ENCODE assay signal across 8 cellular contexts in genomic region chr16:74296465-74297295, GRCh38. TPM values are rescaled to one million over a fixed set of nuclear protein-coding genes. Genes with fewer than 3 reads are reported as not detected.
DNase-seq lines count a peak whose midpoint lies in the region; ATAC-seq and TF ChIP-seq lines count a peak whose summit lies in the region.

PSMD7 (plus strand) TSS chr16:74296814; CDS start chr16:74296915, 101 bp downstream.

- H3K27me3 ChIP-seq in ovary (no peaks in the 10 kb centered on the region), thymus (ENCODE audit: control insufficient read depth, insufficient read depth) (no peaks in the 10 kb centered on the region)

- intact Hi-C loops in Right ventricle myocardium inferior (cut with DNase I) (no loop called here), ovary (cut with DNase I) (no loop called here)

- H3K4me1 ChIP-seq in ovary (ENCODE audit: insufficient read depth) (peaks cover 8% of the 10 kb centered on the region), thymus (ENCODE audit: control insufficient read depth, insufficient read depth, low read length) (peaks cover 16% of the 10 kb centered on the region)

- TF ChIP-seq POLR2A in ovary (IDR thresholded peaks at IDR 0.05): peak; percentile 84

- H3K4me3 ChIP-seq in GM12865 (ENCODE audit: low read depth, low read length) (peak within 1 kb of the TSS; percentile 99), ovary (peak within 1 kb of the TSS; percentile 97), thymus (ENCODE audit: low read length) (peak within 1 kb of the TSS; percentile 78)

- 0% methylated on average over 68 to 71 of the region's 71 CpGs for WGBS in ovary, 3 donors
- WGBS in thymus: under 1% methylated on average over 71 of the region's 71 CpGs

- peak; percentile 94 for ATAC-seq in HG02678 (IDR thresholded peaks at IDR 0.05; ENCODE audit: unreplicated experiment)
- ATAC-seq in Right ventricle myocardium inferior: peak; percentile 97

- peak; percentile 93 for DNase-seq in GM12865 (ENCODE audit: low read depth)
- DNase-seq in NCI-H1105 treated with DMSO at 0.1 percent for 48 hours (lab: John Stamatoyannopoulos, UW): peak; percentile 78
- DNase-seq in SW 1271 (lab: John Stamatoyannopoulos, UW): peak; percentile 78 to 89
- peak; percentile 74 for DNase-seq in activated naive CD8-positive, alpha-beta T cell treated with anti-CD3 and anti-CD28 coated beads, Interleukin-2, amount 50 U/mL, for 16 hours (ENCODE audit: low read depth, low spot score)
- peak; percentile 97 for DNase-seq in Right ventricle myocardium inferior (ENCODE audit: missing footprints)
- DNase-seq in ovary: peak; percentile 88 to 93 (median 89)

- TF ChIP-seq EP300 in ovary (IDR thresholded peaks at IDR 0.05): no peak

- H3K9me3 ChIP-seq in ovary: peaks cover 0 to 2% of the 10 kb centered on the region in 2 donors
- H3K9me3 ChIP-seq in thymus (ENCODE audit: control insufficient read depth): no peaks in the 10 kb centered on the region

- H3K27ac ChIP-seq in ovary (peak within 1 kb of the TSS; percentile 81 to 88), thymus (ENCODE audit: low read depth) (peak within 1 kb of the TSS; percentile 86)

- H3K36me3 ChIP-seq in ovary (no peaks in the 10 kb centered on the region), thymus (ENCODE audit: control insufficient read depth, insufficient read depth) (peaks cover 14% of the 10 kb centered on the region)

- no peak for TF ChIP-seq CTCF in GM12865 (IDR thresholded peaks at IDR 0.05; ENCODE audit: insufficient read depth, low read depth, low read length, missing control alignments)
- no peak for TF ChIP-seq CTCF in ovary (IDR thresholded peaks at IDR 0.05)

RNA-seq across cellular contexts. Expression of gene PSMD7, which starts in this region (rescaled TPM):
- total RNA-seq in Right ventricle myocardium inferior (123 TPM), ovary (10 to 100 TPM; 32.1 to 56.7 (median 44.2) TPM)
- polyA plus RNA-seq in ovary (10 to 100 TPM; 34.5 to 89.0 TPM), thymus (64.5 TPM)

Comparison
In these comparisons a context has a peak if more than half of its experiments do, and no peak if none do; other contexts are left out.
1. Peak in every context shown above with its lines: DNase-seq, ATAC-seq, H3K4me3 ChIP-seq and H3K27ac ChIP-seq.